14 cellular contexts compared by ENCODE assay signal in the genomic region with DNA sequence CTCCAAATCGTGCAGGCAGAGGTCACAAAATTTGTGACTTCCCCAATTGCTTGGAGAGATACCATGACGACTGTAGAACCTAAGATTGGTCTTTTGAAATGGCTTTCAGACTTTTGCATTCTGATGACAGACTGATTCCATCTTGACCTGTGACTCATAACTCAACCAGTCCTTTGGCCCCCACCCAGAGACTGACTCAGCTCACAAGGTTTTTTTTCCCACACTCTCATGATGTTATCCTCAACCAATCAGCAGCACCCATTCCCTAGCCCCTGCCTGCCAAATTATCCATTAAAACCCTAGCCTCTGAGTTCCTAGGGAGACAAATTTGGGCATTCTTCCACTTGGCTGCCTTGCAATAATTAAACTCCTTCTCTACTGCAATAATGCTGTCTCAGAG.
DNase-seq lines count a peak whose midpoint lies in the region; ATAC-seq and TF ChIP-seq lines count a peak whose summit lies in the region.
"Had no signal": no experiment of that assay in that cellular context is flagged by ENCODE, and none has a peak within 500 bp of the region (broad histone marks: within the 10 kb centered on the region; RNA-seq: fewer than 3 reads in every experiment).

No MANE protein-coding gene starts in this region.

- H2BK15ac ChIP-seq in IMR-90 (ENCODE audit: low read depth, low read length), result no peak overlapping the region

- H3K9ac ChIP-seq in IMR-90 (ENCODE audit: low read depth, low read length) (no peak overlapping the region), adipocyte (ENCODE audit: low read length) (no peak overlapping the region)

- no peak overlapping the region for H2AK9ac ChIP-seq in IMR-90 (replicated peaks; ENCODE audit: low read depth, low read length, poor library complexity)

- in situ Hi-C loops in ACHN (cut with HindIII; ENCODE audit: low pct_ligation_motif_present, low pct_unique_long_range_greater_than_20kb, low sequenced_read_pairs), result no loop called here
- in situ Hi-C loops in IMR-90 (cut with MboI; ENCODE audit: low sequenced_read_pairs), result no loop called here
- in situ Hi-C loops in gastrocnemius medialis (cut with MboI; ENCODE audit: low sequenced_read_pairs in 4 of 4), result no loop called here

- H3K27me3 ChIP-seq in IMR-90 (ENCODE audit: control insufficient read depth, insufficient read depth, low read length) (no peaks in the 10 kb centered on the region), adipocyte (replicated peaks; ENCODE audit: control insufficient read depth, insufficient read depth, low read length) (no peaks in the 10 kb centered on the region), gastrocnemius medialis (no peaks in the 10 kb centered on the region)

- no peak overlapping the region for H3K23ac ChIP-seq in IMR-90 (ENCODE audit: low read depth, low read length)

- H3K9me3 ChIP-seq in IMR-90 (ENCODE audit: control insufficient read depth, insufficient read depth, low read length) (peaks cover 2% of the 10 kb centered on the region; the same call in 1 of the 2 replicates), adipocyte (ENCODE audit: control insufficient read depth, low read length) (peaks cover 12% of the 10 kb centered on the region), gastrocnemius medialis (no peaks in the 10 kb centered on the region)

- H2BK5ac ChIP-seq in IMR-90 (ENCODE audit: low read depth, low read length, poor library complexity, severe bottlenecking), result no peak overlapping the region

- no peak for TF ChIP-seq RAD21 in IMR-90 (IDR thresholded peaks at IDR 0.05; ENCODE audit: low read length)

- H3K27ac ChIP-seq in IMR-90 (ENCODE audit: insufficient read depth, low read length) (no peak overlapping the region), gastrocnemius medialis (no peak overlapping the region)

- no peak overlapping the region for H2BK20ac ChIP-seq in IMR-90 (ENCODE audit: low read depth, low read length)

- CTCF ChIA-PET in IMR-90 (lab: Yijun Ruan, JAX), result no interaction called here

- H3K36me3 ChIP-seq in IMR-90 (ENCODE audit: control insufficient read depth, insufficient read depth, low read length) (no peaks in the 10 kb centered on the region), adipocyte (ENCODE audit: control insufficient read depth, insufficient read depth, low read length, severe bottlenecking) (no peaks in the 10 kb centered on the region), gastrocnemius medialis (no peaks in the 10 kb centered on the region)

- no peak overlapping the region for H4K5ac ChIP-seq in IMR-90 (ENCODE audit: low read depth, low read length)

- DNase-seq in ACHN (peak; percentile 83), IMR-90 (peak; percentile 0), adipocyte (ENCODE audit: low read depth) (peak; percentile 61), fibroblast of villous mesenchyme (ENCODE audit: low read depth) (peak; percentile 9), D341Med (ENCODE audit: low spot score) (no peak), gastrocnemius medialis (no peak), NCI-H2196 (lab: John Stamatoyannopoulos, UW; ENCODE audit: unreplicated experiment) (no peak), SHP77 (lab: John Stamatoyannopoulos, UW) (no peak)
- DNase-seq: activated CD8-positive, alpha-beta memory T cell treated with anti-CD3 and anti-CD28 coated beads, Interleukin-2, amount 50 U/mL, for 4 hours; activated naive CD8-positive, alpha-beta T cell treated with anti-CD3 and anti-CD28 coated beads for 36 hours; DND-41; effector CD4-positive, alpha-beta T cell; stimulated activated CD4-positive, alpha-beta T cell treated with anti-CD3 and anti-CD28 coated beads, Interleukin-4, amount 100 ng/mL, for 1 hour; stimulated activated naive CD4-positive, alpha-beta T cell treated with Interleukin-2 at 50 U/mL for 16 hours had no signal

- H3K4me3 ChIP-seq in IMR-90 (ENCODE audit: insufficient read depth, low read depth, low read length) (no peak overlapping the region), adipocyte (ENCODE audit: low read length) (no peak overlapping the region), fibroblast of villous mesenchyme (ENCODE audit: low read depth, low read length) (no peak overlapping the region), gastrocnemius medialis (no peak overlapping the region)

- TF ChIP-seq CTCF in IMR-90 (conservative IDR thresholded peaks at IDR 0.05; ENCODE audit: low read depth, low read length) (no peak), fibroblast of villous mesenchyme (IDR thresholded peaks at IDR 0.05; ENCODE audit: insufficient read depth, low read depth, low read length) (no peak), gastrocnemius medialis (IDR thresholded peaks at IDR 0.05 in 4 of 5, conservative IDR thresholded peaks at IDR 0.05 in 1 of 5) (no peak)

- H2AK5ac ChIP-seq in IMR-90 (ENCODE audit: low read depth, low read length), result no peak overlapping the region

- H3K79me1 ChIP-seq in IMR-90 (ENCODE audit: low read depth in 1 of 2, low read length in 2 of 2), result no peaks in the 10 kb centered on the region

- intact Hi-C loops in IMR-90 (cut with micrococcal nuclease), result no loop called here
- intact Hi-C loops in gastrocnemius medialis (cut with DNase I; ENCODE audit: low total_unique reads), result no loop called here

- H4K91ac ChIP-seq in IMR-90 (ENCODE audit: insufficient read depth, low read depth, low read length), result no peak overlapping the region

- H2BK120ac ChIP-seq in IMR-90 (ENCODE audit: low read depth, low read length), result no peak overlapping the region

- H3K18ac ChIP-seq in IMR-90 (ENCODE audit: low read depth, low read length), result no peak overlapping the region

- H3K4me2 ChIP-seq in IMR-90 (ENCODE audit: low read depth, low read length), result no peak overlapping the region

- TF ChIP-seq POLR2A in IMR-90 (IDR thresholded peaks at IDR 0.05; ENCODE audit: low read depth, low read length), result no peak
- no peak for TF ChIP-seq POLR2A in gastrocnemius medialis (IDR thresholded peaks at IDR 0.05)

- H3K4me1 ChIP-seq in IMR-90 (ENCODE audit: control insufficient read depth, insufficient read depth, low read length) (no peaks in the 10 kb centered on the region), adipocyte (ENCODE audit: control insufficient read depth, insufficient read depth, low read length) (no peaks in the 10 kb centered on the region), gastrocnemius medialis (no peaks in the 10 kb centered on the region)

- WGBS in IMR-90 (ENCODE audit: extremely low coverage in 2 of 2, insufficient read length in 1 of 2), 2 experiments, result 20% methylated on average over 1 of the region's 2 CpGs; no CpG with 5 or more reads in 1 of the 2 experiments

- no peak overlapping the region for H4K8ac ChIP-seq in IMR-90 (ENCODE audit: low read depth in 2 of 2, low read length in 2 of 2)

- no TSS peak for BruUV-seq in IMR-90 (replicated peaks; lab: Mats Ljungman, UMichigan)

- H3K56ac ChIP-seq in IMR-90 (ENCODE audit: extremely low read depth, insufficient read depth, low read length), result no peak overlapping the region

- H4K20me1 ChIP-seq in IMR-90 (ENCODE audit: insufficient read depth, low read length), result no peaks in the 10 kb centered on the region

- H3K9me1 ChIP-seq in IMR-90 (ENCODE audit: insufficient read depth, low read length), result no peaks in the 10 kb centered on the region

- ATAC-seq in IMR-90 (ENCODE audit: low read depth), result no peak
- ATAC-seq in gastrocnemius medialis, result no peak

- no peak overlapping the region for H3K4ac ChIP-seq in IMR-90 (ENCODE audit: low read depth, low read length)

- POLR2A ChIA-PET in IMR-90 (lab: Charles Lee; ENCODE audit: unreplicated experiment), result no interaction called here

- dilution Hi-C loops in IMR-90 (cut with HindIII; ENCODE audit: low sequenced_read_pairs, unreplicated experiment), result no loop called here

- no peak overlapping the region for H3K14ac ChIP-seq in IMR-90 (replicated peaks; ENCODE audit: low read depth, low read length)

- H2AFZ ChIP-seq in IMR-90 (replicated peaks; ENCODE audit: low read length, poor library complexity), result no peak overlapping the region

TF ChIP-seq in IMR-90, 13 proteins besides CTCF, POLR2A, EP300 and RAD21:
- no peak for TF ChIP-seq RFX5 (IDR thresholded peaks at IDR 0.05; ENCODE audit: low read depth, low read length)
- no peak for TF ChIP-seq MAFK (IDR thresholded peaks at IDR 0.05; ENCODE audit: low read depth, low read length)
- no peak for TF ChIP-seq CHD1 (IDR thresholded peaks at IDR 0.05; ENCODE audit: low read depth, low read length)
- TF ChIP-seq, protein P1, sequence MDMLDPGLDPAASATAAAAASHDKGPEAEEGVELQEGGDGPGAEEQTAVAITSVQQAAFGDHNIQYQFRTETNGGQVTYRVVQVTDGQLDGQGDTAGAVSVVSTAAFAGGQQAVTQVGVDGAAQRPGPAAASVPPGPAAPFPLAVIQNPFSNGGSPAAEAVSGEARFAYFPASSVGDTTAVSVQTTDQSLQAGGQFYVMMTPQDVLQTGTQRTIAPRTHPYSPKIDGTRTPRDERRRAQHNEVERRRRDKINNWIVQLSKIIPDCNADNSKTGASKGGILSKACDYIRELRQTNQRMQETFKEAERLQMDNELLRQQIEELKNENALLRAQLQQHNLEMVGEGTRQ (IDR thresholded peaks at IDR 0.05; ENCODE audit: low read depth, low read length), result no peak

Comparison
In these comparisons a context has a peak if more than half of its experiments do, and no peak if none do; other contexts are left out.
1. DNase-seq: peak in ACHN (single experiment), IMR-90 (single experiment), adipocyte (single experiment) and fibroblast of villous mesenchyme (single experiment); none in D341Med (single experiment), gastrocnemius medialis (0 of 2), NCI-H2196 (single experiment) and SHP77 (0 of 2).